ENCODE assay signal across 8 cellular contexts in the genomic region with DNA sequence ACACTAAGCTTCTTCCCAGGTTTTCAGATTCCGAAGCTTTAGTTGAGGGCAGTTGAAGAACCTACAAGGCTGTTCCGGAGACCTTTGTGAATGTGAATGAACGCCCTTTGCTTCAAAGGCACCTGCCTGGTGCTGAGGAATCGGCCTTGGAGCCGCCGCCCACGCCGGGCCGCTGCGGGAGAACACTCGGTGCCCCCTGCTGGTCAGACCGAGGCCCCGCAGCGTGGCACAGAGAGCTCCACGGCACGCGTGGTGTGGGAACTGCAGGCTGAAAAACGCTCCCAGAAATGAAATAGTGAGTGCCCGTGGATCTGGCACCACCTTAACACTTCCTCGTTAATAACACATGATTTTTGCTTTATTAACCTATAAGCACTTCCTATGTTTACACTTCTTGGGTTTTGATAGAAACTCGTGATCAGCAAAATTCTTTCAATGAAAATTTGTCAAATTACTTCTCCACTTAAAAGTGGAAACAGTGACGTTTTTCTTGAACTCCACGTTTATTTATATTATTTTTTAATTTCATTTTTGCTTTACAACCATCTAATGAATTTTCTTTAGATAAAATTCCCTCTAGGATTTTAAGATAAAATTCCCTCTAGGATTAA.
DNase-seq lines count a peak whose midpoint lies in the region; ATAC-seq, FAIRE-seq and TF ChIP-seq lines count a peak whose summit lies in the region.

No MANE protein-coding gene starts in this region.

- H3K4me3 ChIP-seq in AG04449 (ENCODE audit: low read depth, low read length) (no peak overlapping the region), OCI-LY7 (ENCODE audit: low read depth, low read length, poor library complexity, severe bottlenecking) (no peak overlapping the region), mesendoderm (ENCODE audit: low read length) (no peak overlapping the region), upper lobe of right lung (no peak overlapping the region)

- no peaks in the 10 kb centered on the region for H3K27me3 ChIP-seq in mesendoderm (ENCODE audit: insufficient read depth, low read length, poor library complexity)
- H3K27me3 ChIP-seq in upper lobe of right lung = no peaks in the 10 kb centered on the region

- H3K79me2 ChIP-seq in OCI-LY7 (ENCODE audit: insufficient read depth, low read depth, low read length) (no peaks in the 10 kb centered on the region), mesendoderm (ENCODE audit: control insufficient read depth, insufficient read depth, low read length) (no peaks in the 10 kb centered on the region)

- H3K4me2 ChIP-seq in OCI-LY7 (ENCODE audit: low read length) = no peak overlapping the region
- H3K4me2 ChIP-seq in mesendoderm (ENCODE audit: low read length) = no peak overlapping the region

- peak; percentile 49 for FAIRE-seq in colon (lab: Jason Lieb, UNC)

- H2BK5ac ChIP-seq in mesendoderm (ENCODE audit: low read length) = no peak overlapping the region

- no peak overlapping the region for H4K5ac ChIP-seq in mesendoderm (ENCODE audit: low read length)

- CTCF ChIA-PET in AG04449 (lab: Yijun Ruan, JAX) = interaction anchor here (0.9 to 3.7 kb wide), 9 partner anchors 10 to 252 kb away, joined by 3 to 19 read pairs (median 4); no protein-coding TSS in a partner anchor
- CTCF ChIA-PET in OCI-LY7 (lab: Charles Lee; ENCODE audit: unreplicated experiment) = no interaction called here

- H3K36me3 ChIP-seq in OCI-LY7 (ENCODE audit: insufficient read depth, low read length) (no peaks in the 10 kb centered on the region), mesendoderm (ENCODE audit: control insufficient read depth, insufficient read depth, low read length) (no peaks in the 10 kb centered on the region), upper lobe of right lung (no peaks in the 10 kb centered on the region)

- no peak overlapping the region for H3K9ac ChIP-seq in mesendoderm (ENCODE audit: low read length)

- no peak overlapping the region for H2BK120ac ChIP-seq in mesendoderm (ENCODE audit: low read depth, low read length)

- no peaks in the 10 kb centered on the region for H3K79me1 ChIP-seq in mesendoderm (ENCODE audit: low read length)

- no peaks in the 10 kb centered on the region for H4K20me1 ChIP-seq in OCI-LY7 (ENCODE audit: insufficient read depth, low read length)

- no peaks in the 10 kb centered on the region for H3K9me2 ChIP-seq in OCI-LY7 (ENCODE audit: insufficient read depth, low read length)

- H3K56ac ChIP-seq in mesendoderm (ENCODE audit: low read length) = no peak overlapping the region

- no peak overlapping the region for H3K23ac ChIP-seq in mesendoderm (ENCODE audit: low read length)

- ATAC-seq in upper lobe of right lung (peak; percentile 91), GM21576 (IDR thresholded peaks at IDR 0.05; ENCODE audit: unreplicated experiment) (no peak)

- H2AFZ ChIP-seq in OCI-LY7 (ENCODE audit: low read length) = no peak overlapping the region

- H2AK5ac ChIP-seq in mesendoderm (ENCODE audit: low read length) = no peak overlapping the region

- POLR2A ChIA-PET in AG04449 (lab: Yijun Ruan, JAX) (no interaction called here), OCI-LY7 (lab: Charles Lee) (interaction anchor here (0.6 kb wide), 1 partner anchor 135 kb away, joined by 3 read pairs; no protein-coding TSS in a partner anchor)

- WGBS in mesendoderm (ENCODE audit: extremely low coverage, insufficient coverage, low lambda C conversion rate) = no CpG with 5 or more reads among the region's 23 CpGs

- H3K9me3 ChIP-seq in OCI-LY7 (ENCODE audit: low read length) (peaks cover 3% of the 10 kb centered on the region; the same call in 1 of the 2 replicates), upper lobe of right lung (no peaks in the 10 kb centered on the region)

- no peaks in the 10 kb centered on the region for H3K4me1 ChIP-seq in OCI-LY7 (ENCODE audit: insufficient read depth, low read length, poor library complexity, severe bottlenecking)
- H3K4me1 ChIP-seq in mesendoderm (ENCODE audit: control insufficient read depth, low read depth, low read length) = no peaks in the 10 kb centered on the region
- no peaks in the 10 kb centered on the region for H3K4me1 ChIP-seq in upper lobe of right lung

- H3K4ac ChIP-seq in mesendoderm (ENCODE audit: low read depth, low read length) = no peak overlapping the region

- TF ChIP-seq CTCF in AG04449 (IDR thresholded peaks at IDR 0.05; ENCODE audit: insufficient read depth, low read length, missing control alignments) (peak; percentile 89), GM12873 (IDR thresholded peaks at IDR 0.05; ENCODE audit: insufficient read depth, low read depth, low read length, missing control alignments) (peak; percentile 56), OCI-LY7 (conservative IDR thresholded peaks at IDR 0.05; ENCODE audit: low read length) (peak; percentile 79), upper lobe of right lung (IDR thresholded peaks at IDR 0.05) (peak; percentile 65)

- DNase-seq in AG04449 (ENCODE audit: low read depth, low spot score) (no peak), OCI-LY7 (ENCODE audit: low spot score) (peak; percentile 7), mesendoderm (peak; percentile 42), upper lobe of right lung (peak; percentile 81), NCI-H226 (no peak)

- H3K27ac ChIP-seq in OCI-LY7 (ENCODE audit: low read depth, low read length, poor library complexity, severe bottlenecking) (no peak overlapping the region), mesendoderm (ENCODE audit: low read depth, low read length) (no peak overlapping the region), upper lobe of right lung (no peak overlapping the region)

- intact Hi-C loops in OCI-LY7 (cut with micrococcal nuclease; ENCODE audit: unreplicated experiment) (no loop called here), upper lobe of right lung (cut with DNase I) (no loop called here)

- H2BK15ac ChIP-seq in mesendoderm (replicated peaks; ENCODE audit: low read depth) = no peak overlapping the region

- H4K8ac ChIP-seq in mesendoderm (ENCODE audit: low read depth, low read length) = no peak overlapping the region

- no peak overlapping the region for H3K18ac ChIP-seq in mesendoderm (ENCODE audit: low read length)

- BruUV-seq in OCI-LY7 (replicated peaks; lab: Mats Ljungman, UMichigan) = no TSS peak

Comparison
In these comparisons a context has a peak if more than half of its experiments do, and no peak if none do; other contexts are left out.
1. DNase-seq: peak in OCI-LY7 (single experiment), mesendoderm (single experiment) and upper lobe of right lung (single experiment); none in AG04449 (single experiment) and NCI-H226 (single experiment).
2. Peak in every context shown above with its lines, with median percentiles within 50 percentile points of each other: CTCF ChIP-seq.